In genomic region chr2:48855142-48855541, GRCh38 we compare ENCODE assay signal across 22 cellular contexts.
"Had no signal": no experiment of that assay in that cellular context is flagged by ENCODE, and none has a peak within 500 bp of the region (broad histone marks: within the 10 kb centered on the region; RNA-seq: fewer than 3 reads in every experiment).

No MANE protein-coding gene starts in this region.

- H3K4me3 ChIP-seq: adrenal gland, breast epithelium, coronary artery, heart right ventricle, left ventricle myocardium inferior, tibial artery had no signal

- H3K9me3 ChIP-seq: adrenal gland, breast epithelium, heart right ventricle, left ventricle myocardium inferior, tibial artery had no signal

- DNase-seq: activated CD4-positive, alpha-beta T cell treated with anti-CD3 and anti-CD28 coated beads for 1 hour; activated CD4-positive, alpha-beta T cell treated with anti-CD3 and anti-CD28 coated beads, Interleukin-2, amount 50 U/mL, for 1 hour; activated CD8-positive, alpha-beta T cell treated with anti-CD3 and anti-CD28 coated beads, Interleukin-2, amount 10 ng/mL, durations not matched to agents 7 days and 5 days; activated gamma-delta T cell treated with Interleukin-2 at 50 U/mL for 16 hours; adrenal gland; endodermal cell; heart right ventricle; left ventricle myocardium inferior; retina; stimulated activated CD4-positive, alpha-beta T cell treated with anti-CD3 and anti-CD28 coated beads, Interleukin-2, amount 100 ng/mL, for 48 hours; stimulated activated CD8-positive, alpha-beta memory T cell treated with anti-CD3 and anti-CD28 coated beads, Interleukin-4, amount 100 ng/mL, for 48 hours; stimulated activated naive B cell treated with anti-CD40 and anti-IgM and Interleukin-4, amounts not matched to agents 10 μg/mL and 1 μg/mL and 100 μg/mL, for 72 hours; T-cell; tibial artery; WERI-Rb-1 had no signal

- H3K27me3 ChIP-seq: adrenal gland, breast epithelium, tibial artery had no signal

- H3K36me3 ChIP-seq: adrenal gland, breast epithelium, heart right ventricle, left ventricle myocardium inferior, tibial artery, WERI-Rb-1 had no signal

- ATAC-seq: activated CD8-positive, alpha-beta T cell treated with anti-CD3 and anti-CD28 coated beads, Interleukin-2, amount 10 ng/mL, durations not matched to agents 7 days and 5 days; activated naive CD4-positive, alpha-beta T cell treated with anti-CD3 and anti-CD28 coated beads, Interleukin-2, amount 50 U/mL, for 72 hours; natural killer cell treated with Interleukin-12 subunit alpha and Interleukin-12 subunit beta and Interleukin-15 and Interleukin-18, amount 100 ng/mL, for 72 hours; stimulated activated naive B cell treated with anti-CD40 and anti-IgM and Interleukin-4, amounts not matched to agents 10 μg/mL and 1 μg/mL and 100 μg/mL, for 72 hours; T-cell had no signal

- H3K4me1 ChIP-seq: adrenal gland, breast epithelium, heart right ventricle, left ventricle myocardium inferior, tibial artery had no signal

- H3K27ac ChIP-seq: adrenal gland, breast epithelium, coronary artery, heart right ventricle, left ventricle myocardium inferior, tibial artery, WERI-Rb-1 had no signal

- FAIRE-seq: astrocyte, TTC549, urothelium cell line had no signal
